Comparison of ENCODE assay signal across 23 cellular contexts in the genomic region with DNA sequence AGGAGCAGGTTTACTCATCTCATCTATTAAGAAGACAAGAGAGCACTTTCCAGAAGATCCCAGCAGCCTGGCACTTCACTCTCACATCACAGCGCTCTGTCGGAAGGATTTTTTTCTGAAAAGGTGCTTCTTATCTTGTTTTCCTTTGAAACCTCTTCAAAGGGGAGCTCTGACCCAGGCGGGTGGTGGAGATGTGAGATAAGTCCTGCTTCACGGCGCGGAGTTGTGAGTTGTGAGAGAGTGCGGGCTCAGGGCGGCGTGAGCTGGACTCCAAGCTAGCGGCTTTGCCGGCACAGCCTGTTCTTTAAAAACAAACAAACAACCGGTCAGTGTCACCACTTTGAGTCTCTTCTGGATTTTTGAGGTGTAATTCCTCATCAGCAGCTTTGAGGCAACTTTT.
"Had no signal": no experiment of that assay in that cellular context is flagged by ENCODE, and none has a peak within 500 bp of the region (broad histone marks: within the 10 kb centered on the region; RNA-seq: fewer than 3 reads in every experiment).

No MANE protein-coding gene starts in this region.

- H3K27ac ChIP-seq: SK-N-MC, WERI-Rb-1 had no signal

- H3K9me3 Mint-ChIP-seq: activated CD4-positive, alpha-beta memory T cell treated with anti-CD3 and anti-CD28 coated beads, Interleukin-2, amount 10 ng/mL, durations not matched to agents 7 days and 5 days; activated naive CD4-positive, alpha-beta T cell treated with anti-CD3 and anti-CD28 coated beads, Interleukin-2, amount 10 ng/mL, durations not matched to agents 7 days and 5 days; activated naive CD8-positive, alpha-beta T cell treated with anti-CD3 and anti-CD28 coated beads for 36 hours had no signal

- H3K4me3 ChIP-seq: SK-N-MC had no signal

- H3K27ac Mint-ChIP-seq: activated CD4-positive, alpha-beta memory T cell treated with anti-CD3 and anti-CD28 coated beads, Interleukin-2, amount 10 ng/mL, durations not matched to agents 7 days and 5 days; activated CD4-positive, alpha-beta T cell treated with anti-CD3 and anti-CD28 coated beads for 36 hours; activated naive CD4-positive, alpha-beta T cell treated with anti-CD3 and anti-CD28 coated beads, Interleukin-2, amount 10 ng/mL, durations not matched to agents 7 days and 5 days; activated naive CD8-positive, alpha-beta T cell treated with anti-CD3 and anti-CD28 coated beads for 36 hours; activated T-helper 2 cell treated with anti-CD3 and anti-CD28 coated beads, Interferon-gamma antibody, Interleukin-2, Interleukin-4, amounts not matched to agents 10 μg/mL and 5 μg/mL and 100 μg/mL, durations not matched to agents 14 hours and 24 hours and 36 hours; T-cell had no signal

- H3K36me3 Mint-ChIP-seq: activated naive CD4-positive, alpha-beta T cell treated with anti-CD3 and anti-CD28 coated beads, Interleukin-2, amount 10 ng/mL, durations not matched to agents 7 days and 5 days; activated naive CD8-positive, alpha-beta T cell treated with anti-CD3 and anti-CD28 coated beads for 36 hours; T-cell had no signal

- H3K4me3 Mint-ChIP-seq: activated CD4-positive, alpha-beta memory T cell treated with anti-CD3 and anti-CD28 coated beads, Interleukin-2, amount 10 ng/mL, durations not matched to agents 7 days and 5 days; activated CD4-positive, alpha-beta T cell treated with anti-CD3 and anti-CD28 coated beads for 36 hours; activated naive CD4-positive, alpha-beta T cell treated with anti-CD3 and anti-CD28 coated beads, Interleukin-2, amount 10 ng/mL, durations not matched to agents 7 days and 5 days; activated naive CD8-positive, alpha-beta T cell treated with anti-CD3 and anti-CD28 coated beads for 36 hours; T-cell had no signal

- H3K36me3 ChIP-seq: WERI-Rb-1 had no signal

- H3K4me1 Mint-ChIP-seq: activated CD4-positive, alpha-beta memory T cell treated with anti-CD3 and anti-CD28 coated beads, Interleukin-2, amount 10 ng/mL, durations not matched to agents 7 days and 5 days; activated CD4-positive, alpha-beta T cell treated with anti-CD3 and anti-CD28 coated beads for 36 hours; activated naive CD4-positive, alpha-beta T cell treated with anti-CD3 and anti-CD28 coated beads, Interleukin-2, amount 10 ng/mL, durations not matched to agents 7 days and 5 days; activated naive CD8-positive, alpha-beta T cell treated with anti-CD3 and anti-CD28 coated beads for 36 hours; T-cell had no signal

- H3K27me3 Mint-ChIP-seq: activated CD4-positive, alpha-beta memory T cell treated with anti-CD3 and anti-CD28 coated beads, Interleukin-2, amount 10 ng/mL, durations not matched to agents 7 days and 5 days; activated CD4-positive, alpha-beta T cell treated with anti-CD3 and anti-CD28 coated beads for 36 hours; activated naive CD4-positive, alpha-beta T cell treated with anti-CD3 and anti-CD28 coated beads, Interleukin-2, amount 10 ng/mL, durations not matched to agents 7 days and 5 days; activated naive CD8-positive, alpha-beta T cell treated with anti-CD3 and anti-CD28 coated beads for 36 hours had no signal

- DNase-seq: activated CD4-positive, alpha-beta memory T cell treated with anti-CD3 and anti-CD28 coated beads, Interleukin-2, amount 10 ng/mL, durations not matched to agents 7 days and 5 days; activated CD4-positive, alpha-beta T cell treated with anti-CD3 and anti-CD28 coated beads for 36 hours; activated CD4-positive, alpha-beta T cell treated with anti-CD3 and anti-CD28 coated beads, Interleukin-2, amount 50 U/mL, for 1 hour; activated gamma-delta T cell treated with Interleukin-2 at 50 U/mL for 16 hours; activated naive CD4-positive, alpha-beta T cell treated with anti-CD3 and anti-CD28 coated beads, Interleukin-2, amount 10 ng/mL, durations not matched to agents 7 days and 5 days; activated naive CD8-positive, alpha-beta T cell treated with anti-CD3 and anti-CD28 coated beads for 36 hours; activated T-cell treated with anti-CD3 and anti-CD28 coated beads for 4 hours; activated T-cell treated with anti-CD3 and anti-CD28 coated beads, Interleukin-2, amount 50 U/mL, for 48 hours; cerebellar nuclear complex; MM.1S; NCI-H1105 treated with DMSO at 0.1 percent for 48 hours; NCI-H1930; NCI-H2171; NCI-H2227 treated with DMSO at 0.1 percent for 48 hours; NCI-H446 treated with DMSO at 0.1 percent for 48 hours; NCI-H524 treated with DMSO at 0.1 percent for 48 hours; NK-92 treated with Interleukin-12 subunit alpha and Interleukin-12 subunit beta, amount 100 ng/mL, for 24 hours; OCI-M1; RPMI8226; T-cell; WERI-Rb-1 had no signal
